ENCODE assay signal across 14 cellular contexts in genomic region chr11:2259466-2259830, GRCh38. TPM values are rescaled to one million over a fixed set of nuclear protein-coding genes. Genes with fewer than 3 reads are reported as not detected.
"Had no signal": no experiment of that assay in that cellular context is flagged by ENCODE, and none has a peak within 500 bp of the region (broad histone marks: within the 10 kb centered on the region; RNA-seq: fewer than 3 reads in every experiment).

No MANE protein-coding gene starts in this region.

- H3K27ac Mint-ChIP-seq: activated naive CD4-positive, alpha-beta T cell treated with anti-CD3 and anti-CD28 coated beads, Interleukin-2, amount 50 U/mL, for 24 hours had no signal

- H3K4me3 ChIP-seq: adrenal gland, pancreas had no signal

- H3K4me1 Mint-ChIP-seq: activated naive CD4-positive, alpha-beta T cell treated with anti-CD3 and anti-CD28 coated beads, Interleukin-2, amount 50 U/mL, for 24 hours had no signal

- ATAC-seq: esophagus mucosa, pancreas had no signal

- H3K36me3 ChIP-seq: adrenal gland, pancreas had no signal

- FAIRE-seq: pancreas had no signal

- H3K9me3 Mint-ChIP-seq: activated naive CD4-positive, alpha-beta T cell treated with anti-CD3 and anti-CD28 coated beads, Interleukin-2, amount 50 U/mL, for 24 hours had no signal

- H3K27me3 Mint-ChIP-seq: activated naive CD4-positive, alpha-beta T cell treated with anti-CD3 and anti-CD28 coated beads, Interleukin-2, amount 50 U/mL, for 24 hours had no signal

- DNase-seq: activated CD4-positive, alpha-beta T cell treated with anti-CD3 and anti-CD28 coated beads, Interleukin-2, amount 50 U/mL, for 1 hour; activated effector memory CD4-positive, alpha-beta T cell treated with Interleukin-2 at 50 U/mL for 16 hours; activated T-cell treated with anti-CD3 and anti-CD28 coated beads, Interleukin-2, amount 50 U/mL, for 1 hour; kidney glomerular epithelial cell; stimulated activated CD4-positive, alpha-beta T cell treated with anti-CD3 and anti-CD28 coated beads, Interleukin-15, amount 100 ng/mL, for 24 hours; stimulated activated CD4-positive, alpha-beta T cell treated with anti-CD3 and anti-CD28 coated beads, Interleukin-4, amount 100 ng/mL, for 1 hour; stimulated activated naive CD4-positive, alpha-beta T cell treated with Interleukin-2 at 50 U/mL for 16 hours; substantia nigra had no signal

- H3K4me3 Mint-ChIP-seq: activated naive CD4-positive, alpha-beta T cell treated with anti-CD3 and anti-CD28 coated beads, Interleukin-2, amount 50 U/mL, for 24 hours had no signal

- H3K4me1 ChIP-seq: adrenal gland, pancreas had no signal

- H3K36me3 Mint-ChIP-seq: activated naive CD4-positive, alpha-beta T cell treated with anti-CD3 and anti-CD28 coated beads, Interleukin-2, amount 50 U/mL, for 24 hours had no signal

- H3K27me3 ChIP-seq: pancreas had no signal

- H3K27ac ChIP-seq: adrenal gland, pancreas had no signal

- H3K9me3 ChIP-seq: adrenal gland, pancreas had no signal

RNA-seq across cellular contexts. Expression of gene ASCL2, which starts 10.9 kb away (rescaled TPM):
- total RNA-seq: skeletal muscle tissue had no signal
- polyA plus RNA-seq: neural cell had no signal

RNA-seq across cellular contexts. Expression of gene C11orf21, which starts 42.3 kb away (rescaled TPM):
- polyA plus RNA-seq: neural cell had no signal

RNA-seq across cellular contexts. Expression of gene TSPAN32, which starts 42.4 kb away (rescaled TPM):
- total RNA-seq: esophagus mucosa had no signal
- polyA plus RNA-seq: neural cell had no signal
